In the genomic region with DNA sequence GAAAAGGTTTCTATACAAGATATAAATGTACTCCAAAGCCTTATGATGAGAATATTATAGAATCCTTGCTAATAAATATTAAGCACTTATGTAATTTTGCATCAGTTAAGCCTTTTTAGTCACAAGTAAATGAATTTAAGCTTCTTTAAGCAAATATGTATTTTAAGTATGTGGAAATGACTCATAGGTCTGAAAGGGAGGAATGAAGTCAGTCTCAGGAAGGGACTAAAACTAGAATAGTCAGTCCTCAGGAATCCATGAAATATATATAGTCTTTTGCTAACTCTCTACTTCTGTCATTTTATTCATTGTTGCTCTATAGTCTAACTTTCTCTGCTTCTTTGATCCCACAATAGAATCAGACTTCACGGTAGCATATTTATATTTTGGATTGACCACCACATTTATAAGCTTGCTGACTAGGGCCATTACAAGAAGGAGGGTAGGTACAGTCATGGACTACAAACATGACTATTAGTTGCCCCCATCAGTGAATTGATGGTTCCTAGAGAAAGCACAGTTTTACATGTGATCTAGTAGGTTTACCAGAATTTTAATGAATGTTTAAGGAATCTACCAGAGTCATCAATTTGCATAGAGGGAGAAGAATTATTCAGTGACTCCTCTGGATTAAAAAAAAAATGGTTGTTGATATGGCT, we compare ENCODE assay signal across 12 cellular contexts. TPM values are rescaled to one million over a fixed set of nuclear protein-coding genes. Genes with fewer than 3 reads are reported as not detected.
DNase-seq lines count a peak whose midpoint lies in the region; TF ChIP-seq lines count a peak whose summit lies in the region.
"Had no signal": no experiment of that assay in that cellular context is flagged by ENCODE, and none has a peak within 500 bp of the region (broad histone marks: within the 10 kb centered on the region; RNA-seq: fewer than 3 reads in every experiment).

No MANE protein-coding gene starts in this region.

- CTCF ChIA-PET in AG04450 (lab: Charles Lee) (no interaction called here), mammary epithelial cell (lab: Charles Lee; ENCODE audit: low non-redundant PET) (interaction anchor here (0.7 kb wide), 1 partner anchor 13 kb away, joined by 3 read pairs; no protein-coding TSS in a partner anchor)

- POLR2A ChIA-PET in AG04450 (lab: Yijun Ruan, JAX) = interaction anchor here (1.3 kb wide), 1 partner anchor 20 kb away, joined by 12 read pairs; a partner anchor contains a TSS

- BruUV-seq in mammary epithelial cell (replicated peaks; lab: Mats Ljungman, UMichigan) = TSS peak; percentile 79

- H2AFZ ChIP-seq in mammary epithelial cell (ENCODE audit: low read depth, low read length) = peak overlapping the region; percentile 14

- peaks cover 3% of the 10 kb centered on the region for H3K36me3 ChIP-seq in mammary epithelial cell (ENCODE audit: insufficient read depth, low read length)

- TF ChIP-seq CTCF in AG04450 (IDR thresholded peaks at IDR 0.05; ENCODE audit: low read depth, low read length) (no peak), mammary epithelial cell (conservative IDR thresholded peaks at IDR 0.05 in 1 of 2, IDR thresholded peaks at IDR 0.05 in 1 of 2; ENCODE audit: extremely low read depth in 1 of 2, insufficient read depth in 1 of 2, low read depth in 1 of 2, low read length in 2 of 2) (no peak)

- peak overlapping the region; percentile 62 for H3K4me2 ChIP-seq in mammary epithelial cell (ENCODE audit: insufficient read depth, low read depth, low read length)

- peak overlapping the region; percentile 42 for H3K27ac ChIP-seq in AG04450 (ENCODE audit: low read depth, low read length)
- peak overlapping the region; percentile 20 for H3K27ac ChIP-seq in mammary epithelial cell (ENCODE audit: insufficient read depth, low read depth, low read length)
- H3K27ac ChIP-seq: gastrocnemius medialis had no signal

- no peak overlapping the region for H3K9ac ChIP-seq in mammary epithelial cell (ENCODE audit: insufficient read depth, low read length)

- H3K4me1 ChIP-seq in mammary epithelial cell (ENCODE audit: insufficient read depth, low read length) = peaks cover 24% of the 10 kb centered on the region
- H3K4me1 ChIP-seq: gastrocnemius medialis had no signal

- DNase-seq in AG04450 (ENCODE audit: low read depth, low spot score) (peak; percentile 51), LHCN-M2 (ENCODE audit: low read depth) (peak; percentile 70), mammary epithelial cell (peak; percentile 62), kidney tubule cell (ENCODE audit: low spot score) (peak; percentile 80), H4 (ENCODE audit: low spot score) (no peak), posterior cingulate gyrus (no peak)
- no peak for DNase-seq in activated CD8-positive, alpha-beta memory T cell treated with anti-CD3 and anti-CD28 coated beads for 24 hours
- DNase-seq in activated CD4-positive, alpha-beta T cell treated with anti-CD3 and anti-CD28 coated beads for 48 hours = no peak
- DNase-seq: amygdala, gastrocnemius medialis, NCI-H1417 treated with DMSO at 0.1 percent for 48 hours had no signal

- H3K79me2 ChIP-seq in mammary epithelial cell (ENCODE audit: insufficient read depth, low read length) = no peaks in the 10 kb centered on the region

- 71% methylated on average over 1 of the region's 1 CpG for WGBS in mammary epithelial cell (ENCODE audit: low coverage, missing lambda C conversion rate)

- no peaks in the 10 kb centered on the region for H4K20me1 ChIP-seq in mammary epithelial cell (ENCODE audit: insufficient read depth, low read length)

- intact Hi-C loops in mammary epithelial cell (cut with micrococcal nuclease) = no loop called here
- intact Hi-C loops in posterior cingulate gyrus (cut with DNase I) = no loop called here

- no peaks in the 10 kb centered on the region for H3K27me3 ChIP-seq in AG04450 (ENCODE audit: control insufficient read depth, insufficient read depth, low read length)
- no peaks in the 10 kb centered on the region for H3K27me3 ChIP-seq in mammary epithelial cell (ENCODE audit: insufficient read depth, low read length)
- H3K27me3 ChIP-seq: gastrocnemius medialis had no signal

- dilution Hi-C loops in mammary epithelial cell (cut with HindIII; ENCODE audit: low sequenced_read_pairs) = loop anchor here (5.0 kb wide), 1 partner anchor 39 kb away; no protein-coding TSS in a partner anchor

- in situ Hi-C loops in mammary epithelial cell (cut with MboI; ENCODE audit: low sequenced_read_pairs in 2 of 2) = no loop called here

- H3K4me3 ChIP-seq in AG04450 (ENCODE audit: low read depth, low read length) = no peak overlapping the region
- no peak overlapping the region for H3K4me3 ChIP-seq in mammary epithelial cell (replicated peaks in 1 of 3; ENCODE audit: insufficient read depth in 1 of 3, low read depth in 2 of 3, low read length in 3 of 3)
- H3K4me3 ChIP-seq: gastrocnemius medialis had no signal

- H3K9me3 ChIP-seq in AG04450 (ENCODE audit: control insufficient read depth, insufficient read depth, low read length) = no peaks in the 10 kb centered on the region
- no peaks in the 10 kb centered on the region for H3K9me3 ChIP-seq in mammary epithelial cell (replicated peaks; ENCODE audit: insufficient read depth, low read length)
- H3K9me3 ChIP-seq: gastrocnemius medialis had no signal

RNA-seq across cellular contexts. Expression of a gene that starts 20.2 kb away (rescaled TPM):
- 88.9 and 122 TPM in 2 replicates for polyA plus RNA-seq in AG04450 (2011; rRNA removed)
- 68.2 and 126 TPM in 2 replicates for polyA minus RNA-seq in AG04450 (2011; rRNA and poly(A)+ RNA removed)
- 90.5 and 92.2 TPM in 2 replicates for total RNA-seq in LHCN-M2 (2014; rRNA removed)
- polyA plus RNA-seq in LHCN-M2 (2012) = 36.1 TPM
- total RNA-seq in mammary epithelial cell = 100 to 1,000 TPM in 1 of 2 donors, 10 to 100 TPM in 1; 77.7 to 107 TPM
- 42.8 TPM for polyA plus RNA-seq in mammary epithelial cell
- 75.1 TPM for polyA minus RNA-seq in mammary epithelial cell
- total RNA-seq in H4 (2014; rRNA removed; shearing (Covaris generic)) = 93.1 and 101 TPM in 2 replicates

RNA-seq across cellular contexts. Expression of a gene that starts 30.9 kb away (rescaled TPM):
- polyA plus RNA-seq in AG04450 (2011; rRNA removed) = 0.04 TPM in 2 replicates
- polyA minus RNA-seq in AG04450 (2011; rRNA and poly(A)+ RNA removed) = 0.09 and 0.32 TPM in 2 replicates
- total RNA-seq in LHCN-M2 (2014; rRNA removed) = not detected in 2 replicates
- polyA plus RNA-seq in LHCN-M2 (2012) = 0.02 TPM
- total RNA-seq in mammary epithelial cell = under 1 TPM; 0.17 to 0.75 TPM
- 0.01 TPM for polyA plus RNA-seq in mammary epithelial cell
- polyA minus RNA-seq in mammary epithelial cell = 0.10 TPM
- not detected in 2 replicates for total RNA-seq in H4 (2014; rRNA removed; shearing (Covaris generic))
- polyA plus RNA-seq: CD14-positive monocyte had no signal

RNA-seq across cellular contexts. Expression of a gene that starts 41.3 kb away (rescaled TPM):
- polyA plus RNA-seq in AG04450 (2011; rRNA removed) = 27.8 and 43.2 TPM in 2 replicates
- 11.1 and 15.6 TPM in 2 replicates for polyA minus RNA-seq in AG04450 (2011; rRNA and poly(A)+ RNA removed)
- 38.8 and 39.7 TPM in 2 replicates for total RNA-seq in LHCN-M2 (2014; rRNA removed)
- 14.8 TPM for polyA plus RNA-seq in LHCN-M2 (2012)
- total RNA-seq in mammary epithelial cell = 10 to 100 TPM; 24.2 to 24.4 TPM
- 12.0 TPM for polyA plus RNA-seq in mammary epithelial cell
- polyA minus RNA-seq in mammary epithelial cell = 1.1 TPM
- 11.5 and 26.5 TPM in 2 replicates for total RNA-seq in H4 (2014; rRNA removed; shearing (Covaris generic))

Comparison
In these comparisons a context has a peak if more than half of its experiments do, and no peak if none do; other contexts are left out.
1. DNase-seq: peak in AG04450 (single experiment), LHCN-M2 (single experiment), mammary epithelial cell (single experiment) and kidney tubule cell (single experiment); none in activated CD8-positive, alpha-beta memory T cell treated with anti-CD3 and anti-CD28 coated beads for 24 hours (single experiment), H4 (single experiment), posterior cingulate gyrus (0 of 10) and activated CD4-positive, alpha-beta T cell treated with anti-CD3 and anti-CD28 coated beads for 48 hours (single experiment).